Comparison of ENCODE assay signal across 24 cellular contexts in the genomic region with DNA sequence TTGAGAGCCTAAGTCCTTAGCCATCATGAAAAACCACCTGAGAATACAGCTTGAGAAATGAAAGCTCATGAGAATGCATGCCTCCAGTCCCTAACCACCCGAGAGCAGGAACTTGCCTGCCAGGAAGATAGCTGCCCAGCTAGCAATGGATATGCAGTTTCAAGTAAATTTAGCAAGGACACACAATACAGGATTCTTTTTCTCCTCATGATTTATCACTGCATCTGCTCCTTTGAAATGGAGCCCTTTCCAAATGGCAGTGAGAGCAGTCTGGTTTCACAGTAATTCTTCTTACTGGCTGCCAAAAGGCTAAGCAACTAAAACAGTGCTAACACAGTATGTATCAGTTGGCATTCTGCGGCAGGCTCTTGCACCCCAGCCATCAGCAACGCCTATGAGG.
DNase-seq lines count a peak whose midpoint lies in the region; ATAC-seq and TF ChIP-seq lines count a peak whose summit lies in the region.
"Had no signal": no experiment of that assay in that cellular context is flagged by ENCODE, and none has a peak within 500 bp of the region (broad histone marks: within the 10 kb centered on the region; RNA-seq: fewer than 3 reads in every experiment).

No MANE protein-coding gene starts in this region.

- intact Hi-C loops in CD4-positive, alpha-beta T cell (cut with DNase I, micrococcal nuclease): no loop called here
- intact Hi-C loops in activated CD4-positive, alpha-beta T cell treated with anti-CD3 and anti-CD28 coated beads for 36 hours (cut with DNase I, micrococcal nuclease): no loop called here
- intact Hi-C loops in posterior cingulate gyrus (cut with DNase I): loop anchor here (5.0 kb wide), 1 partner anchor 83 kb away; no protein-coding TSS in a partner anchor

- CTCF ChIA-PET in CD4-positive, alpha-beta T cell (lab: Charles Lee): no interaction called here
- CTCF ChIA-PET in activated CD4-positive, alpha-beta T cell treated with anti-CD3 and anti-CD28 coated beads for 36 hours (lab: Charles Lee): no interaction called here

- H3K36me3 ChIP-seq in CD4-positive, CD25-positive, alpha-beta regulatory T cell (ENCODE audit: control insufficient read depth, insufficient read depth, low read length): no peaks in the 10 kb centered on the region
- H3K36me3 ChIP-seq: left lung had no signal

- H3K4me3 Mint-ChIP-seq in CD4-positive, CD25-positive, alpha-beta regulatory T cell: no peak overlapping the region
- no peak overlapping the region for H3K4me3 Mint-ChIP-seq in CD4-positive, alpha-beta T cell
- no peak overlapping the region for H3K4me3 Mint-ChIP-seq in activated CD4-positive, alpha-beta T cell treated with anti-CD3 and anti-CD28 coated beads for 36 hours
- H3K4me3 Mint-ChIP-seq: activated CD8-positive, alpha-beta T cell treated with anti-CD3 and anti-CD28 coated beads for 36 hours; stimulated activated effector memory CD8-positive, alpha-beta T cell treated with anti-CD3 and anti-CD28 coated beads, Interleukin-12 subunit alpha, Interleukin-12 subunit beta, amount 100 ng/mL, for 72 hours had no signal

- H3K9me3 ChIP-seq in CD4-positive, CD25-positive, alpha-beta regulatory T cell (ENCODE audit: control insufficient read depth in 2 of 2, low read length in 2 of 2): no peaks in the 10 kb centered on the region
- no peaks in the 10 kb centered on the region for H3K9me3 ChIP-seq in CD4-positive, alpha-beta T cell (ENCODE audit: control insufficient read depth, low read length)
- H3K9me3 ChIP-seq: left lung had no signal

- POLR2A ChIA-PET in CD4-positive, alpha-beta T cell (lab: Charles Lee): no interaction called here
- POLR2A ChIA-PET in activated CD4-positive, alpha-beta T cell treated with anti-CD3 and anti-CD28 coated beads for 36 hours (lab: Charles Lee): no interaction called here

- no peak for DNase-seq in CD4-positive, CD25-positive, alpha-beta regulatory T cell
- DNase-seq in OCI-M1 (lab: John Stamatoyannopoulos, UW): peak; percentile 71
- DNase-seq in globus pallidus (ENCODE audit: low spot score): peak; percentile 68
- DNase-seq in putamen (ENCODE audit: low spot score): peak; percentile 47
- no peak for DNase-seq in CD4-positive, alpha-beta T cell
- no peak for DNase-seq in activated CD4-positive, alpha-beta T cell treated with anti-CD3 and anti-CD28 coated beads for 36 hours
- DNase-seq in posterior cingulate gyrus: no peak
- DNase-seq in HK-2 (ENCODE audit: unreplicated experiment): no peak
- DNase-seq: activated CD4-positive, CD25-positive, alpha-beta regulatory T cell; activated CD8-positive, alpha-beta T cell treated with anti-CD3 and anti-CD28 coated beads for 36 hours; activated naive CD4-positive, alpha-beta T cell; activated T-cell treated with anti-CD3 and anti-CD28 coated beads, Interleukin-2, amount 50 U/mL, for 1 hour; amniotic stem cell; central memory CD4-positive, alpha-beta T cell; effector CD4-positive, alpha-beta T cell; GM23248; KBM-7; left lung; NCI-H187; RPMI8226 had no signal

- TF ChIP-seq CTCF in CD4-positive, alpha-beta T cell (IDR thresholded peaks at IDR 0.05): no peak

- no peaks in the 10 kb centered on the region for H3K27me3 Mint-ChIP-seq in CD4-positive, CD25-positive, alpha-beta regulatory T cell
- no peaks in the 10 kb centered on the region for H3K27me3 Mint-ChIP-seq in CD4-positive, alpha-beta T cell
- H3K27me3 Mint-ChIP-seq in activated CD4-positive, alpha-beta T cell treated with anti-CD3 and anti-CD28 coated beads for 36 hours: no peaks in the 10 kb centered on the region
- H3K27me3 Mint-ChIP-seq: activated CD8-positive, alpha-beta T cell treated with anti-CD3 and anti-CD28 coated beads for 36 hours had no signal

- H3K4me1 Mint-ChIP-seq in CD4-positive, CD25-positive, alpha-beta regulatory T cell: peaks cover 0 to 10% (median 4%) of the 10 kb centered on the region in 4 donors
- H3K4me1 Mint-ChIP-seq in CD4-positive, alpha-beta T cell (ENCODE audit: low read depth): no peaks in the 10 kb centered on the region
- H3K4me1 Mint-ChIP-seq in activated CD4-positive, alpha-beta T cell treated with anti-CD3 and anti-CD28 coated beads for 36 hours: peaks cover 2% of the 10 kb centered on the region
- H3K4me1 Mint-ChIP-seq: stimulated activated effector memory CD8-positive, alpha-beta T cell treated with anti-CD3 and anti-CD28 coated beads, Interleukin-12 subunit alpha, Interleukin-12 subunit beta, amount 100 ng/mL, for 72 hours had no signal

- peaks cover 0 to 3% (median 0%) of the 10 kb centered on the region in 7 donors for H3K9me3 Mint-ChIP-seq in CD4-positive, CD25-positive, alpha-beta regulatory T cell
- H3K9me3 Mint-ChIP-seq in CD4-positive, alpha-beta T cell: no peaks in the 10 kb centered on the region
- H3K9me3 Mint-ChIP-seq in activated CD4-positive, alpha-beta T cell treated with anti-CD3 and anti-CD28 coated beads for 36 hours (ENCODE audit: low read depth): no peaks in the 10 kb centered on the region
- H3K9me3 Mint-ChIP-seq: activated CD8-positive, alpha-beta T cell treated with anti-CD3 and anti-CD28 coated beads for 36 hours; stimulated activated effector memory CD8-positive, alpha-beta T cell treated with anti-CD3 and anti-CD28 coated beads, Interleukin-12 subunit alpha, Interleukin-12 subunit beta, amount 100 ng/mL, for 72 hours had no signal

- H3K4me3 ChIP-seq in CD4-positive, CD25-positive, alpha-beta regulatory T cell (ENCODE audit: low read depth, low read length): no peak overlapping the region
- H3K4me3 ChIP-seq: GM12878, GM23248, left lung had no signal

- H3K27me3 ChIP-seq in CD4-positive, CD25-positive, alpha-beta regulatory T cell (ENCODE audit: control insufficient read depth, insufficient read depth, low read length): no peaks in the 10 kb centered on the region
- H3K27me3 ChIP-seq in CD4-positive, alpha-beta T cell (ENCODE audit: control insufficient read depth, insufficient read depth, low read length): no peaks in the 10 kb centered on the region
- H3K27me3 ChIP-seq: left lung had no signal

- peak overlapping the region in 2 of 3 donors; percentile 34 to 63 for H3K27ac Mint-ChIP-seq in CD4-positive, CD25-positive, alpha-beta regulatory T cell
- H3K27ac Mint-ChIP-seq in CD4-positive, alpha-beta T cell: no peak overlapping the region
- H3K27ac Mint-ChIP-seq in activated CD4-positive, alpha-beta T cell treated with anti-CD3 and anti-CD28 coated beads for 36 hours: no peak overlapping the region
- H3K27ac Mint-ChIP-seq: activated CD8-positive, alpha-beta T cell treated with anti-CD3 and anti-CD28 coated beads for 36 hours; stimulated activated effector memory CD8-positive, alpha-beta T cell treated with anti-CD3 and anti-CD28 coated beads, Interleukin-12 subunit alpha, Interleukin-12 subunit beta, amount 100 ng/mL, for 72 hours had no signal

- ATAC-seq in CD4-positive, CD25-positive, alpha-beta regulatory T cell (ENCODE audit: low read depth in 2 of 2): no peak
- no peak for ATAC-seq in CD4-positive, alpha-beta T cell (ENCODE audit: poor library complexity)
- no peak for ATAC-seq in activated CD4-positive, alpha-beta T cell treated with anti-CD3 and anti-CD28 coated beads for 36 hours
- ATAC-seq: activated CD8-positive, alpha-beta T cell treated with anti-CD3 and anti-CD28 coated beads for 36 hours; esophagus mucosa; GM12878; left lung; sciatic nerve; stimulated activated effector memory CD8-positive, alpha-beta T cell treated with anti-CD3 and anti-CD28 coated beads, Interleukin-12 subunit alpha, Interleukin-12 subunit beta, amount 100 ng/mL, for 72 hours had no signal

- H3K36me3 Mint-ChIP-seq in CD4-positive, CD25-positive, alpha-beta regulatory T cell: no peaks in the 10 kb centered on the region
- H3K36me3 Mint-ChIP-seq in CD4-positive, alpha-beta T cell (ENCODE audit: low read depth): no peaks in the 10 kb centered on the region
- no peaks in the 10 kb centered on the region for H3K36me3 Mint-ChIP-seq in activated CD4-positive, alpha-beta T cell treated with anti-CD3 and anti-CD28 coated beads for 36 hours (ENCODE audit: low read depth)
- H3K36me3 Mint-ChIP-seq: stimulated activated effector memory CD8-positive, alpha-beta T cell treated with anti-CD3 and anti-CD28 coated beads, Interleukin-12 subunit alpha, Interleukin-12 subunit beta, amount 100 ng/mL, for 72 hours had no signal

- H3K4me1 ChIP-seq in CD4-positive, CD25-positive, alpha-beta regulatory T cell (ENCODE audit: control insufficient read depth, insufficient read depth, low read length, poor library complexity, severe bottlenecking): peaks cover 9% of the 10 kb centered on the region

- H3K27ac ChIP-seq in CD4-positive, CD25-positive, alpha-beta regulatory T cell (ENCODE audit: insufficient read depth, low read length, poor library complexity, severe bottlenecking): no peak overlapping the region
- H3K27ac ChIP-seq in CD4-positive, alpha-beta T cell (ENCODE audit: low read depth, low read length): no peak overlapping the region
- H3K27ac ChIP-seq: GM23248, left lung had no signal

Comparison
In these comparisons a context has a peak if more than half of its experiments do, and no peak if none do; other contexts are left out.
1. DNase-seq: peak in OCI-M1 (single experiment), globus pallidus (single experiment) and putamen (single experiment); none in CD4-positive, CD25-positive, alpha-beta regulatory T cell (0 of 3), CD4-positive, alpha-beta T cell (0 of 10), activated CD4-positive, alpha-beta T cell treated with anti-CD3 and anti-CD28 coated beads for 36 hours (single experiment), posterior cingulate gyrus (0 of 10) and HK-2 (single experiment).
2. H3K27ac Mint-ChIP-seq: peak in CD4-positive, CD25-positive, alpha-beta regulatory T cell (2 of 3); none in CD4-positive, alpha-beta T cell (single experiment) and activated CD4-positive, alpha-beta T cell treated with anti-CD3 and anti-CD28 coated beads for 36 hours (single experiment).